ENCODE assay signal across 16 cellular contexts in the genomic region with DNA sequence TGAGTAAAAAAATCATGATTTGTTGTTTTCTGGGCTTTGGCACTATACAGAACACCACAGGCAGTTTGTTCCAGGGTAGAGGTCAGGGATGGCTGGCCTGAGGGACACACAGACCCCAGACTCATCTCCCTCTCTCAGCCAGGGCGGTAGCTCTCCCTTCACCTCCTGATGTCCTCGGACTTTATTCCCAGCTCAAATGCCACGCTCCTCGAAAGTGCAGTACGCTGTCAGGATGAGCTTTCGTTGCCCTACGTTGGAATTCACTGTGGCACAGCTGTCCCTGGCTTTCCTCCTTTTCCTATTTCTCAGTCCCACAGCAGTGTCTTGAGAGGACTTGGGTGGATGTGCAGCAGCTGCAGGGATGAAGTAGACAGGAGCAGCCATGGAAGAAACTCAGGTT. TPM values are rescaled to one million over a fixed set of nuclear protein-coding genes. Genes with fewer than 3 reads are reported as not detected.
DNase-seq lines count a peak whose midpoint lies in the region; ATAC-seq and TF ChIP-seq lines count a peak whose summit lies in the region.
"Had no signal": no experiment of that assay in that cellular context is flagged by ENCODE, and none has a peak within 500 bp of the region (broad histone marks: within the 10 kb centered on the region; RNA-seq: fewer than 3 reads in every experiment).

No MANE protein-coding gene starts in this region.

- DNase-seq in GM23338 (ENCODE audit: low spot score) (no peak), ascending aorta (ENCODE audit: low spot score in 2 of 2) (peak in 1 of 2 donors; percentile 40), mesothelial cell of epicardium (ENCODE audit: low spot score in 2 of 2, unreplicated experiment in 2 of 2) (no peak), NCI-H2196 (lab: John Stamatoyannopoulos, UW; ENCODE audit: unreplicated experiment) (no peak), epidermal melanocyte (ENCODE audit: insufficient read length, low spot score) (no peak), Calu3 (no peak)
- DNase-seq: activated CD4-positive, alpha-beta memory T cell treated with anti-CD3 and anti-CD28 coated beads for 36 hours; C1 segment of cervical spinal cord; EL; NCI-H2029; NCI-H774; SHP77; T-helper 9 cell had no signal

- H3F3A ChIP-seq in GM23338 (replicated peaks; ENCODE audit: low read depth), result peaks cover 7% of the 10 kb centered on the region; the same call in 1 of the 2 replicates

- no peak for ATAC-seq in GM23338
- ATAC-seq in GM18907 (IDR thresholded peaks at IDR 0.05; ENCODE audit: unreplicated experiment), result no peak

- H3K27me3 Mint-ChIP-seq in GM23338 (ENCODE audit: insufficient read depth, low read depth, poor library complexity), result no peaks in the 10 kb centered on the region
- H3K27me3 Mint-ChIP-seq in mesothelial cell of epicardium (ENCODE audit: low read depth), result no peaks in the 10 kb centered on the region
- H3K27me3 Mint-ChIP-seq in Calu3 (ENCODE audit: unreplicated experiment), result no peaks in the 10 kb centered on the region
- H3K27me3 Mint-ChIP-seq: activated CD4-positive, alpha-beta memory T cell treated with anti-CD3 and anti-CD28 coated beads for 36 hours had no signal

- CTCF ChIA-PET in Calu3 (lab: Charles Lee), result no interaction called here

- H3K27me3 ChIP-seq in GM23338 (ENCODE audit: insufficient read depth) (no peaks in the 10 kb centered on the region), ascending aorta (no peaks in the 10 kb centered on the region), skeletal muscle tissue (ENCODE audit: control insufficient read depth in 3 of 3, insufficient read depth in 3 of 3, low read length in 3 of 3) (no peaks in the 10 kb centered on the region)

- peak overlapping the region in 2 of 3 donors; percentile 23 to 55 for H3K9ac ChIP-seq in skeletal muscle tissue (ENCODE audit: low read depth in 1 of 3, low read length in 3 of 3)

- no peaks in the 10 kb centered on the region for H3K9me2 ChIP-seq in GM23338 (ENCODE audit: insufficient read depth)

- H3K27ac ChIP-seq in GM23338 (ENCODE audit: low read depth) (no peak overlapping the region), ascending aorta (peak overlapping the region; percentile 60 to 71), skeletal muscle tissue (ENCODE audit: low read depth, low read length) (peak overlapping the region; percentile 61)

- H3K36me3 ChIP-seq in GM23338 (ENCODE audit: insufficient read depth) (no peaks in the 10 kb centered on the region), ascending aorta (no peaks in the 10 kb centered on the region), skeletal muscle tissue (ENCODE audit: control insufficient read depth in 3 of 3, insufficient read depth in 3 of 3, low read length in 3 of 3) (no peaks in the 10 kb centered on the region)

- intact Hi-C loops in ascending aorta (cut with DNase I) (loop anchor here (10.0 kb wide), 1 partner anchor 1193 kb away; the partner anchor contains the start of gene HNRNPH1), Calu3 (cut with micrococcal nuclease; ENCODE audit: unreplicated experiment) (no loop called here)

- H3K27ac Mint-ChIP-seq in GM23338, result no peak overlapping the region
- H3K27ac Mint-ChIP-seq in mesothelial cell of epicardium, result peak overlapping the region; percentile 96
- H3K27ac Mint-ChIP-seq in Calu3 (ENCODE audit: unreplicated experiment), result no peak overlapping the region
- H3K27ac Mint-ChIP-seq: activated T-helper 2 cell treated with anti-CD3 and anti-CD28 coated beads, Interferon-gamma antibody, Interleukin-2, Interleukin-4, amounts not matched to agents 10 μg/mL and 5 μg/mL and 100 μg/mL, durations not matched to agents 14 hours and 24 hours and 36 hours had no signal

- H3K4me1 ChIP-seq in GM23338 (ENCODE audit: insufficient read depth) (peaks cover 15% of the 10 kb centered on the region; the same call in 1 of the 2 replicates), ascending aorta (peaks cover 0 to 25% of the 10 kb centered on the region in 2 donors), skeletal muscle tissue (ENCODE audit: control insufficient read depth in 3 of 3, insufficient read depth in 3 of 3, low read length in 3 of 3) (peaks cover 24 to 35% (median 25%) of the 10 kb centered on the region in 3 donors)

- no peaks in the 10 kb centered on the region for H3K9me3 ChIP-seq in ascending aorta
- no peaks in the 10 kb centered on the region for H3K9me3 ChIP-seq in skeletal muscle tissue (ENCODE audit: control insufficient read depth in 3 of 3, low read length in 3 of 3)

- TF ChIP-seq CTCF in GM23338 (conservative IDR thresholded peaks at IDR 0.05; ENCODE audit: low read depth in 2 of 2) (no peak), ascending aorta (IDR thresholded peaks at IDR 0.05) (no peak), mesothelial cell of epicardium (IDR thresholded peaks at IDR 0.05; ENCODE audit: unreplicated experiment) (no peak), Calu3 (IDR thresholded peaks at IDR 0.05; ENCODE audit: unreplicated experiment) (no peak)

- H3K4me3 ChIP-seq in GM23338, result no peak overlapping the region
- H3K4me3 ChIP-seq in ascending aorta, result peak overlapping the region in 1 of 2 donors; percentile 12
- H3K4me3 ChIP-seq in skeletal muscle tissue (ENCODE audit: low read length in 3 of 3), result peak overlapping the region in 2 of 3 donors; percentile 31 to 34

- H3K4me1 Mint-ChIP-seq in GM23338, result peaks cover 16% of the 10 kb centered on the region
- peaks cover 42% of the 10 kb centered on the region for H3K4me1 Mint-ChIP-seq in mesothelial cell of epicardium
- no peaks in the 10 kb centered on the region for H3K4me1 Mint-ChIP-seq in Calu3 (ENCODE audit: low read depth, unreplicated experiment)

- BruUV-seq in Calu3 (replicated peaks; lab: Mats Ljungman, UMichigan), result no TSS peak

- no peaks in the 10 kb centered on the region for H4K20me1 ChIP-seq in GM23338 (replicated peaks; ENCODE audit: insufficient read depth)

- no peak overlapping the region for H3K4me2 ChIP-seq in GM23338

- H2AFZ ChIP-seq in GM23338, result 0 out of 2 replicates have a peak overlapping the region, but pooled peaks have one; percentile 38

- H3K79me2 ChIP-seq in GM23338 (replicated peaks; ENCODE audit: insufficient read depth), result no peaks in the 10 kb centered on the region

- no peaks in the 10 kb centered on the region for H3K9me3 Mint-ChIP-seq in GM23338
- no peaks in the 10 kb centered on the region for H3K9me3 Mint-ChIP-seq in mesothelial cell of epicardium
- no peaks in the 10 kb centered on the region for H3K9me3 Mint-ChIP-seq in Calu3 (ENCODE audit: low read depth, unreplicated experiment)
- H3K9me3 Mint-ChIP-seq: activated CD4-positive, alpha-beta memory T cell treated with anti-CD3 and anti-CD28 coated beads for 36 hours; activated T-helper 2 cell treated with anti-CD3 and anti-CD28 coated beads, Interferon-gamma antibody, Interleukin-2, Interleukin-4, amounts not matched to agents 10 μg/mL and 5 μg/mL and 100 μg/mL, durations not matched to agents 14 hours and 24 hours and 36 hours had no signal

- H3K36me3 Mint-ChIP-seq in GM23338 (ENCODE audit: low read depth), result no peaks in the 10 kb centered on the region
- no peaks in the 10 kb centered on the region for H3K36me3 Mint-ChIP-seq in mesothelial cell of epicardium
- no peaks in the 10 kb centered on the region for H3K36me3 Mint-ChIP-seq in Calu3 (ENCODE audit: insufficient read depth, unreplicated experiment)
- H3K36me3 Mint-ChIP-seq: activated CD4-positive, alpha-beta memory T cell treated with anti-CD3 and anti-CD28 coated beads for 36 hours had no signal

- H3K4me3 Mint-ChIP-seq in GM23338 (no peak overlapping the region), mesothelial cell of epicardium (no peak overlapping the region), Calu3 (ENCODE audit: low read depth, unreplicated experiment) (no peak overlapping the region)
- H3K4me3 Mint-ChIP-seq: activated CD4-positive, alpha-beta memory T cell treated with anti-CD3 and anti-CD28 coated beads for 36 hours had no signal

TF ChIP-seq in GM23338, 12 proteins besides CTCF, POLR2A, EP300 and RAD21 (continues in another document):
- TF ChIP-seq ZNF114 (CRISPR knock-in tag; IDR thresholded peaks at IDR 0.05), result no peak
- no peak for TF ChIP-seq STAT1 (IDR thresholded peaks at IDR 0.05; ENCODE audit: unreplicated experiment)
- no peak for TF ChIP-seq EZH2 (IDR thresholded peaks at IDR 0.05; ENCODE audit: low read depth, unreplicated experiment)

RNA-seq across cellular contexts. Expression of gene MGAT1, which starts 15.7 kb away (rescaled TPM):
- 81.4 and 97.5 TPM in 2 replicates for total RNA-seq in GM23338 (2014; rRNA removed; shearing (Covaris generic))
- 23.6 and 23.7 TPM in 2 replicates for polyA plus RNA-seq in GM23338 (2016; fragmentation: Nextera tagmentation; extraction: Ambion mirVana)
- total RNA-seq in ascending aorta (257 TPM), mesothelial cell of epicardium (91.4 to 93.8 TPM (median 92.3 TPM) in 3 replicates), skeletal muscle tissue (38.1 TPM), Calu3 (2022) (77.5 and 86.4 TPM in 2 replicates)

RNA-seq across cellular contexts. Expression of gene ZFP62, which starts 42.8 kb away (rescaled TPM):
- total RNA-seq in GM23338 (2014; rRNA removed; shearing (Covaris generic)), result 29.6 and 32.9 TPM in 2 replicates
- polyA plus RNA-seq in GM23338 (2016; fragmentation: Nextera tagmentation; extraction: Ambion mirVana), result 33.2 and 33.7 TPM in 2 replicates
- total RNA-seq in ascending aorta, result 1.8 TPM
- 48.4 to 49.8 TPM (median 48.9 TPM) in 3 replicates for total RNA-seq in mesothelial cell of epicardium
- 16.2 TPM for total RNA-seq in skeletal muscle tissue
- 43.5 and 46.4 TPM in 2 replicates for total RNA-seq in Calu3 (2022)
